Comparison of ENCODE assay signal across 13 cellular contexts in genomic region chr2:9249036-9249800, GRCh38.
A peak's percentile ranks its signal among the peaks of the same experiment; 100 is the strongest.
DNase-seq lines count a peak whose midpoint lies in the region; ATAC-seq and TF ChIP-seq lines count a peak whose summit lies in the region.
"Had no signal": no experiment of that assay in that cellular context is flagged by ENCODE, and none has a peak within 500 bp of the region (broad histone marks: within the 10 kb centered on the region; RNA-seq: fewer than 3 reads in every experiment).

No MANE protein-coding gene starts in this region.

- peak overlapping the region; percentile 67 for H3K27ac Mint-ChIP-seq in dendritic cell treated with granulocyte-macrophage colony-stimulating factor and Interleukin-4, amounts not matched to agents 40 ng/mL and 50 ng/mL, for 4 days
- H3K27ac Mint-ChIP-seq in nephron: peak overlapping the region; percentile 19 to 81 (median 27)
- H3K27ac Mint-ChIP-seq: activated CD4-positive, alpha-beta memory T cell treated with anti-CD3 and anti-CD28 coated beads, Interleukin-2, amount 10 ng/mL, durations not matched to agents 7 days and 5 days; CD4-positive, alpha-beta memory T cell had no signal

- peak; percentile 85 for DNase-seq in AG10803 (ENCODE audit: low read depth)
- no peak for DNase-seq in NCI-H2171 treated with DMSO at 0.1 percent for 48 hours (lab: John Stamatoyannopoulos, UW)
- DNase-seq in activated T-cell treated with anti-CD3 and anti-CD28 coated beads, Interleukin-2, amount 50 U/mL, for 1 hour: no peak
- no peak for DNase-seq in NCI-H69 (lab: John Stamatoyannopoulos, UW)
- DNase-seq: activated CD4-positive, alpha-beta memory T cell treated with anti-CD3 and anti-CD28 coated beads, Interleukin-2, amount 10 ng/mL, durations not matched to agents 7 days and 5 days; anterior cingulate cortex; CD4-positive, alpha-beta memory T cell; NCI-H187 had no signal

- H3K9me2 ChIP-seq in Loucy (replicated peaks; ENCODE audit: low read depth, low read length): no peaks in the 10 kb centered on the region

- H3F3A ChIP-seq in Loucy (ENCODE audit: low read depth): no peaks in the 10 kb centered on the region

- H3K4me2 ChIP-seq in Loucy (ENCODE audit: low read depth, low read length, poor library complexity, severe bottlenecking): no peak overlapping the region

- no peak overlapping the region for H2AFZ ChIP-seq in Loucy (ENCODE audit: low read length)

- TF ChIP-seq CTCF in AG10803 (conservative IDR thresholded peaks at IDR 0.05; ENCODE audit: low read length): 0 out of 2 replicates have a peak, but pooled peaks have one; percentile 12
- TF ChIP-seq CTCF in Loucy (conservative IDR thresholded peaks at IDR 0.05; ENCODE audit: low read length): no peak
- TF ChIP-seq CTCF in nephron (IDR thresholded peaks at IDR 0.05; ENCODE audit: unreplicated experiment in 3 of 3): no peak

- H3K36me3 ChIP-seq in Loucy (ENCODE audit: insufficient read depth, low read length): no peaks in the 10 kb centered on the region

- peaks cover 27% of the 10 kb centered on the region for H3K27me3 Mint-ChIP-seq in dendritic cell treated with granulocyte-macrophage colony-stimulating factor and Interleukin-4, amounts not matched to agents 40 ng/mL and 50 ng/mL, for 4 days
- no peaks in the 10 kb centered on the region for H3K27me3 Mint-ChIP-seq in nephron (ENCODE audit: low read depth)

- H3K4me1 Mint-ChIP-seq in dendritic cell treated with granulocyte-macrophage colony-stimulating factor and Interleukin-4, amounts not matched to agents 40 ng/mL and 50 ng/mL, for 4 days (ENCODE audit: low read depth): peaks cover 36% of the 10 kb centered on the region
- H3K4me1 Mint-ChIP-seq in nephron: peaks cover 76% of the 10 kb centered on the region

- H3K27me3 ChIP-seq in Loucy (ENCODE audit: insufficient read depth, low read length, poor library complexity, severe bottlenecking): no peaks in the 10 kb centered on the region

- ATAC-seq in GM18505 (IDR thresholded peaks at IDR 0.05; ENCODE audit: unreplicated experiment): no peak

- intact Hi-C loops in dendritic cell treated with granulocyte-macrophage colony-stimulating factor and Interleukin-4, amounts not matched to agents 40 ng/mL and 50 ng/mL, for 4 days (cut with micrococcal nuclease): no loop called here

- H3K36me3 Mint-ChIP-seq in dendritic cell treated with granulocyte-macrophage colony-stimulating factor and Interleukin-4, amounts not matched to agents 40 ng/mL and 50 ng/mL, for 4 days (ENCODE audit: low read depth): no peaks in the 10 kb centered on the region
- peaks cover 3% of the 10 kb centered on the region for H3K36me3 Mint-ChIP-seq in nephron (ENCODE audit: low read depth)
- H3K36me3 Mint-ChIP-seq: CD4-positive, alpha-beta memory T cell had no signal

- no peak for TF ChIP-seq POLR2A in GM18505 (IDR thresholded peaks at IDR 0.05; ENCODE audit: borderline replicate concordance, extremely low read depth, insufficient read depth, insufficient read length)

- peak overlapping the region; percentile 40 for H3K4me3 Mint-ChIP-seq in dendritic cell treated with granulocyte-macrophage colony-stimulating factor and Interleukin-4, amounts not matched to agents 40 ng/mL and 50 ng/mL, for 4 days
- no peak overlapping the region for H3K4me3 Mint-ChIP-seq in nephron
- H3K4me3 Mint-ChIP-seq: activated CD4-positive, alpha-beta memory T cell treated with anti-CD3 and anti-CD28 coated beads, Interleukin-2, amount 10 ng/mL, durations not matched to agents 7 days and 5 days; CD4-positive, alpha-beta memory T cell; neural crest cell had no signal

- no peaks in the 10 kb centered on the region for H3K9me3 Mint-ChIP-seq in dendritic cell treated with granulocyte-macrophage colony-stimulating factor and Interleukin-4, amounts not matched to agents 40 ng/mL and 50 ng/mL, for 4 days
- no peaks in the 10 kb centered on the region for H3K9me3 Mint-ChIP-seq in nephron
- H3K9me3 Mint-ChIP-seq: activated CD4-positive, alpha-beta memory T cell treated with anti-CD3 and anti-CD28 coated beads, Interleukin-2, amount 10 ng/mL, durations not matched to agents 7 days and 5 days; CD4-positive, alpha-beta memory T cell; neural crest cell had no signal

- no peaks in the 10 kb centered on the region for H3K9me3 ChIP-seq in Loucy (ENCODE audit: insufficient read depth, low read depth, low read length)

- H4K20me1 ChIP-seq in Loucy (ENCODE audit: insufficient read depth, low read length, poor library complexity, severe bottlenecking): peaks cover 11% of the 10 kb centered on the region

- H3K4me1 ChIP-seq in Loucy (ENCODE audit: insufficient read depth, low read length, poor library complexity, severe bottlenecking): peaks cover 13% of the 10 kb centered on the region

- H3K4me3 ChIP-seq in AG10803 (ENCODE audit: low read length) (no peak overlapping the region), Loucy (ENCODE audit: low read length, poor library complexity, severe bottlenecking) (no peak overlapping the region)

- peaks cover 43% of the 10 kb centered on the region for H3K79me2 ChIP-seq in Loucy (ENCODE audit: insufficient read depth, low read length)

- peak overlapping the region; percentile 2 for H3K9ac ChIP-seq in Loucy (ENCODE audit: low read depth, low read length, poor library complexity, severe bottlenecking)
